2 cellular contexts compared by ENCODE assay signal in the genomic region with DNA sequence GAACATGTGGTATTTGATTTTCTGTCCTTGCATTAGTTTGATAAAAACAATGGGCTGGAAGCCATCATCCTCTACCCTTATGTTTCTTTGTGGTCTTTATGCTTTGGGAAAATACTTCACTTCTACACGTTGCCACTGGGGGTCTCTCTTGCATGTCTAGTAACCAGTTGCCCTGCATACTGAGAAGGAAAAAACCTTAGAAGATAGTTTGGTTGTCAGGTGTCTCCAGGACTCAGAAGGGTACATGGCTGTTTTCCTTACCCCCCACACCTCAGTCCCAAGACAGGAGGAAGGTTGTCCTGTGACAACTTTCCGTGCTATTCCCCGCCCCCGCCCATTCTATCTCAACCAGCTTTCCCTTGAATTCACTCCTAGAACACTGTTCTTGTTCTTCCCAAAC.
TF ChIP-seq lines count a peak whose summit lies in the region.

No MANE protein-coding gene starts in this region.

TF ChIP-seq in HCT116, 20 proteins besides CTCF, POLR2A, EP300 and RAD21 (continued from another document):
- TF ChIP-seq, protein P1, sequence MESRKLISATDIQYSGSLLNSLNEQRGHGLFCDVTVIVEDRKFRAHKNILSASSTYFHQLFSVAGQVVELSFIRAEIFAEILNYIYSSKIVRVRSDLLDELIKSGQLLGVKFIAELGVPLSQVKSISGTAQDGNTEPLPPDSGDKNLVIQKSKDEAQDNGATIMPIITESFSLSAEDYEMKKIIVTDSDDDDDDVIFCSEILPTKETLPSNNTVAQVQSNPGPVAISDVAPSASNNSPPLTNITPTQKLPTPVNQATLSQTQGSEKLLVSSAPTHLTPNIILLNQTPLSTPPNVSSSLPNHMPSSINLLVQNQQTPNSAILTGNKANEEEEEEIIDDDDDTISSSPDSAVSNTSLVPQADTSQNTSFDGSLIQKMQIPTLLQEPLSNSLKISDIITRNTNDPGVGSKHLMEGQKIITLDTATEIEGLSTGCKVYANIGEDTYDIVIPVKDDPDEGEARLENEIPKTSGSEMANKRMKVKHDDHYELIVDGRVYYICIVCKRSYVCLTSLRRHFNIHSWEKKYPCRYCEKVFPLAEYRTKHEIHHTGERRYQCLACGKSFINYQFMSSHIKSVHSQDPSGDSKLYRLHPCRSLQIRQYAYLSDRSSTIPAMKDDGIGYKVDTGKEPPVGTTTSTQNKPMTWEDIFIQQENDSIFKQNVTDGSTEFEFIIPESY (IDR thresholded peaks at IDR 0.05; ENCODE audit: extremely low read depth, insufficient replicate concordance, low read length): no peak
- TF ChIP-seq CBX3 (IDR thresholded peaks at IDR 0.05; ENCODE audit: low read depth): no peak
- TF ChIP-seq SRF (IDR thresholded peaks at IDR 0.05; ENCODE audit: low read depth): no peak
- no peak for TF ChIP-seq POLR2AphosphoS5 (IDR thresholded peaks at IDR 0.05; ENCODE audit: low read depth, low read length)
- TF ChIP-seq TCF7L2 (IDR thresholded peaks at IDR 0.05; ENCODE audit: borderline replicate concordance, extremely low read depth, insufficient read depth, insufficient read length): no peak
- no peak for TF ChIP-seq ELF1 (IDR thresholded peaks at IDR 0.05; ENCODE audit: borderline replicate concordance, low read depth)

TF ChIP-seq in SK-N-SH, 30 proteins besides CTCF, POLR2A, EP300 and RAD21 (continued from another document):
- TF ChIP-seq, protein P2, sequence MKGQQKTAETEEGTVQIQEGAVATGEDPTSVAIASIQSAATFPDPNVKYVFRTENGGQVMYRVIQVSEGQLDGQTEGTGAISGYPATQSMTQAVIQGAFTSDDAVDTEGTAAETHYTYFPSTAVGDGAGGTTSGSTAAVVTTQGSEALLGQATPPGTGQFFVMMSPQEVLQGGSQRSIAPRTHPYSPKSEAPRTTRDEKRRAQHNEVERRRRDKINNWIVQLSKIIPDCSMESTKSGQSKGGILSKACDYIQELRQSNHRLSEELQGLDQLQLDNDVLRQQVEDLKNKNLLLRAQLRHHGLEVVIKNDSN (IDR thresholded peaks at IDR 0.05; ENCODE audit: borderline replicate concordance, low read depth): no peak
- TF ChIP-seq POLR2AphosphoS5 (IDR thresholded peaks at IDR 0.05; ENCODE audit: low read depth, low read length) (no peak), RCOR1 (IDR thresholded peaks at IDR 0.05; ENCODE audit: low read length) (no peak), JUND (IDR thresholded peaks at IDR 0.05) (no peak), FOSL2 (IDR thresholded peaks at IDR 0.05; ENCODE audit: borderline replicate concordance, low read depth) (no peak), ELF1 (IDR thresholded peaks at IDR 0.05) (no peak)
- TF ChIP-seq, protein P3, sequence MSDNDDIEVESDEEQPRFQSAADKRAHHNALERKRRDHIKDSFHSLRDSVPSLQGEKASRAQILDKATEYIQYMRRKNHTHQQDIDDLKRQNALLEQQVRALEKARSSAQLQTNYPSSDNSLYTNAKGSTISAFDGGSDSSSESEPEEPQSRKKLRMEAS (IDR thresholded peaks at IDR 0.05; ENCODE audit: low read depth): no peak
